In the genomic region with DNA sequence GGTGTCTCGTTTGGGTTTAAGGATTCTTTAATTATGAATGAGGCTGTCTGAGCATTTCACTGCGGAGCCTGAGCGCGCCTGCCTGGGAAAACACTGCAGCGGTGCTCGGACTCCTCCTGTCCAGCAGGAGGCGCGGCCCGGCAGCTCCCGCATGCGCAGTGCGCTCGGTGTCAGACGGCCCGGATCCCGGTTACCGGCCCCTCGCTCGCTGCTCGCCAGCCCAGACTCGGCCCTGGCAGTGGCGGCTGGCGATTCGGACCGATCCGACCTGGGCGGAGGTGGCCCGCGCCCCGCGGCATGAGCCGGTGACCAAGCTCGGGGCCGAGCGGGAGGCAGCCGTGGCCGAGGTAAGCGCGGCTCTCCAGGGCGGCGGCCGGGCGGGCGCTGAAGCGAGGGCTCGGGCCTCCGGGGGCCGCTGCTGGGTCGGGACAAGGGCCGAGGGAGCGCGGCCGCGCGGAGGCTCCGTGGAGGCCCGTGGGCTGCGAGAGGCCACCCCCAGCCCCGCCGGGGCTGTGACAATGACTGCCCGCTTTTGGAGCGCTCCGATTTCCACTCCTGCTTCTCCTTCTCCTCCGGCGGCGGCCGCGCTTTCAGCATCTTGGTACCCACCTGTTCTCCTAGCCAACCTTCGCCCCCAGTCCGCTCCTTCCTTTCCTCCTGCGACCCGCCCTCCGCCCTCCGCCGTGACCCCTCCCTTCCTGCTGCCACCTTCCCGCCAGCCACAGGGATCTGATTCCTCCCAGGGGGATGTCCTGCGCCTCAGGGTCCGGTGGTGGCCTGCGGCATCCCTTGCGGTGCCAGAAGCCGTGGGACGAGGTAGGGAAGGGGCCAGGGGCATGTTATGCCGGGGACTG, we compare ENCODE assay signal across 1 cellular context.
TF ChIP-seq lines count a peak whose summit lies in the region.

TSS of gene EXT2 (plus strand) at position 173 of the 854 bp plus-strand sequence. CDS start 12,035 bp downstream, outside the sequence.

TF ChIP-seq in HepG2, 621 proteins besides CTCF, POLR2A, EP300 and RAD21 (continued from another document and continues in another):
- TF ChIP-seq, protein P1, sequence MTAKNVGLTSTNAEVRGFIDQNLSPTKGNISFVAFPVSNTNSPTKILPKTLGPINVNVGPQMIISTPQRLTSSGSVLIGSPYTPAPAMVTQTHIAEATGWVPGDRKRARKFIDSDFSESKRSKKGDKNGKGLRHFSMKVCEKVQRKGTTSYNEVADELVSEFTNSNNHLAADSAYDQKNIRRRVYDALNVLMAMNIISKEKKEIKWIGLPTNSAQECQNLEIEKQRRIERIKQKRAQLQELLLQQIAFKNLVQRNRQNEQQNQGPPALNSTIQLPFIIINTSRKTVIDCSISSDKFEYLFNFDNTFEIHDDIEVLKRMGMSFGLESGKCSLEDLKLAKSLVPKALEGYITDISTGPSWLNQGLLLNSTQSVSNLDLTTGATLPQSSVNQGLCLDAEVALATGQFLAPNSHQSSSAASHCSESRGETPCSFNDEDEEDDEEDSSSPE (CRISPR knock-in tag; IDR thresholded peaks at IDR 0.05): no peak
- TF ChIP-seq GTF3A (CRISPR knock-in tag; conservative IDR thresholded peaks at IDR 0.05) (no peak), MED13 (CRISPR knock-in tag; IDR thresholded peaks at IDR 0.05) (no peak), CHCHD3 (CRISPR knock-in tag; IDR thresholded peaks at IDR 0.05) (peak; percentile 74; the same call in 1 of the 2 replicates), SRY (CRISPR knock-in tag; IDR thresholded peaks at IDR 0.05) (peak; percentile 75), HDAC2 (CRISPR knock-in tag; IDR thresholded peaks at IDR 0.05) (no peak), RNF2 (conservative IDR thresholded peaks at IDR 0.05; ENCODE audit: low read depth) (peak; percentile 62; the same call in 1 of the 2 replicates), ZNF564 (CRISPR knock-in tag; IDR thresholded peaks at IDR 0.05) (peak; percentile 38; the same call in 1 of the 2 replicates), ZNF143 (CRISPR knock-in tag; IDR thresholded peaks at IDR 0.05) (no peak), ZNF232 (CRISPR knock-in tag; IDR thresholded peaks at IDR 0.05; ENCODE audit: borderline replicate concordance) (no peak), KMT2A (CRISPR knock-in tag; IDR thresholded peaks at IDR 0.05) (peak; percentile 77), ATRX (CRISPR knock-in tag; IDR thresholded peaks at IDR 0.05; ENCODE audit: borderline replicate concordance) (no peak), NR2F6 (IDR thresholded peaks at IDR 0.05) (no peak), NR2F6 (CRISPR knock-in tag; IDR thresholded peaks at IDR 0.05) (no peak), ZNF691 (CRISPR knock-in tag; IDR thresholded peaks at IDR 0.05; ENCODE audit: borderline replicate concordance, low read depth) (peak; percentile 82; the same call in 1 of the 2 replicates), ZNF839 (CRISPR knock-in tag; IDR thresholded peaks at IDR 0.05; ENCODE audit: borderline replicate concordance) (no peak), KLF12 (CRISPR knock-in tag; IDR thresholded peaks at IDR 0.05; ENCODE audit: borderline replicate concordance) (no peak), ARHGAP35 (CRISPR knock-in tag; IDR thresholded peaks at IDR 0.05; ENCODE audit: borderline replicate concordance) (no peak; the same call in 1 of the 2 replicates), ATF7-NPFF (CRISPR knock-in tag; IDR thresholded peaks at IDR 0.05; ENCODE audit: low read depth) (no peak; the same call in 1 of the 2 replicates), NR2F1 (CRISPR knock-in tag; IDR thresholded peaks at IDR 0.05) (no peak), RBM22 (optimal IDR thresholded peaks at IDR 0.05; ENCODE audit: low read length) (no peak), ZNF615 (CRISPR knock-in tag; IDR thresholded peaks at IDR 0.05; ENCODE audit: borderline replicate concordance) (no peak), PRDM10 (CRISPR knock-in tag; IDR thresholded peaks at IDR 0.05; ENCODE audit: low read depth) (no peak), ZFP1 (CRISPR knock-in tag; IDR thresholded peaks at IDR 0.05) (no peak), CCAR2 (optimal IDR thresholded peaks at IDR 0.05; ENCODE audit: low read depth, low read length) (no peak), ZNF124 (CRISPR knock-in tag; IDR thresholded peaks at IDR 0.05) (no peak), POLR2AphosphoS5 (IDR thresholded peaks at IDR 0.05; ENCODE audit: low read depth, low read length) (peak; percentile 48), ZNF616 (CRISPR knock-in tag; IDR thresholded peaks at IDR 0.05; ENCODE audit: low read depth) (no peak), ZBTB7B (CRISPR knock-in tag; IDR thresholded peaks at IDR 0.05) (no peak), ZNF101 (CRISPR knock-in tag; IDR thresholded peaks at IDR 0.05; ENCODE audit: borderline replicate concordance, low read depth) (no peak), ZNF780A (CRISPR knock-in tag; IDR thresholded peaks at IDR 0.05) (no peak; the same call in 1 of the 2 replicates), ELK4 (CRISPR knock-in tag; IDR thresholded peaks at IDR 0.05; ENCODE audit: borderline replicate concordance) (no peak)
- TF ChIP-seq, protein P2, sequence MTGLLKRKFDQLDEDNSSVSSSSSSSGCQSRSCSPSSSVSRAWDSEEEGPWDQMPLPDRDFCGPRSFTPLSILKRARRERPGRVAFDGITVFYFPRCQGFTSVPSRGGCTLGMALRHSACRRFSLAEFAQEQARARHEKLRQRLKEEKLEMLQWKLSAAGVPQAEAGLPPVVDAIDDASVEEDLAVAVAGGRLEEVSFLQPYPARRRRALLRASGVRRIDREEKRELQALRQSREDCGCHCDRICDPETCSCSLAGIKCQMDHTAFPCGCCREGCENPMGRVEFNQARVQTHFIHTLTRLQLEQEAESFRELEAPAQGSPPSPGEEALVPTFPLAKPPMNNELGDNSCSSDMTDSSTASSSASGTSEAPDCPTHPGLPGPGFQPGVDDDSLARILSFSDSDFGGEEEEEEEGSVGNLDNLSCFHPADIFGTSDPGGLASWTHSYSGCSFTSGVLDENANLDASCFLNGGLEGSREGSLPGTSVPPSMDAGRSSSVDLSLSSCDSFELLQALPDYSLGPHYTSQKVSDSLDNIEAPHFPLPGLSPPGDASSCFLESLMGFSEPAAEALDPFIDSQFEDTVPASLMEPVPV (CRISPR knock-in tag; IDR thresholded peaks at IDR 0.05): no peak
- TF ChIP-seq, protein P3, sequence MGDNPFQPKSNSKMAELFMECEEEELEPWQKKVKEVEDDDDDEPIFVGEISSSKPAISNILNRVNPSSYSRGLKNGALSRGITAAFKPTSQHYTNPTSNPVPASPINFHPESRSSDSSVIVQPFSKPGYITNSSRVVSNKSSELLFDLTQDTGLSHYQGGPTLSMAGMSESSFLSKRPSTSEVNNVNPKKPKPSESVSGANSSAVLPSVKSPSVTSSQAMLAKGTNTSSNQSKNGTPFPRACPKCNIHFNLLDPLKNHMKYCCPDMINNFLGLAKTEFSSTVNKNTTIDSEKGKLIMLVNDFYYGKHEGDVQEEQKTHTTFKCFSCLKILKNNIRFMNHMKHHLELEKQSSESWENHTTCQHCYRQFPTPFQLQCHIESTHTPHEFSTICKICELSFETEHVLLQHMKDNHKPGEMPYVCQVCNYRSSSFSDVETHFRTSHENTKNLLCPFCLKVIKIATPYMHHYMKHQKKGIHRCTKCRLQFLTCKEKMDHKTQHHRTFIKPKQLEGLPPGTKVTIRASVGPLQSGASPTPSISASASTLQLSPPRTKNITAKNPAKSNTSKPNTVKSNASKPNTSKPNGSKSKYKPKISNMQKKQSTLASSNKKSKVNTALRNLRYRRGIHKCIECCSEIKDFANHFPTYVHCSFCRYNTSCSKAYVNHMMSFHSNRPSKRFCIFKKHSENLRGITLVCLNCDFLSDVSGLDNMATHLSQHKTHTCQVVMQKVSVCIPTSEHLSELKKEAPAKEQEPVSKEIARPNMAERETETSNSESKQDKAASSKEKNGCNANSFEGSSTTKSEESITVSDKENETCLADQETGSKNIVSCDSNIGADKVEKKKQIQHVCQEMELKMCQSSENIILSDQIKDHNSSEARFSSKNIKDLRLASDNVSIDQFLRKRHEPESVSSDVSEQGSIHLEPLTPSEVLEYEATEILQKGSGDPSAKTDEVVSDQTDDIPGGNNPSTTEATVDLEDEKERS (CRISPR knock-in tag; IDR thresholded peaks at IDR 0.05): no peak
- TF ChIP-seq, protein P4, sequence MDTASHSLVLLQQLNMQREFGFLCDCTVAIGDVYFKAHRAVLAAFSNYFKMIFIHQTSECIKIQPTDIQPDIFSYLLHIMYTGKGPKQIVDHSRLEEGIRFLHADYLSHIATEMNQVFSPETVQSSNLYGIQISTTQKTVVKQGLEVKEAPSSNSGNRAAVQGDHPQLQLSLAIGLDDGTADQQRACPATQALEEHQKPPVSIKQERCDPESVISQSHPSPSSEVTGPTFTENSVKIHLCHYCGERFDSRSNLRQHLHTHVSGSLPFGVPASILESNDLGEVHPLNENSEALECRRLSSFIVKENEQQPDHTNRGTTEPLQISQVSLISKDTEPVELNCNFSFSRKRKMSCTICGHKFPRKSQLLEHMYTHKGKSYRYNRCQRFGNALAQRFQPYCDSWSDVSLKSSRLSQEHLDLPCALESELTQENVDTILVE (CRISPR knock-in tag; IDR thresholded peaks at IDR 0.05): no peak
- TF ChIP-seq, protein P5, sequence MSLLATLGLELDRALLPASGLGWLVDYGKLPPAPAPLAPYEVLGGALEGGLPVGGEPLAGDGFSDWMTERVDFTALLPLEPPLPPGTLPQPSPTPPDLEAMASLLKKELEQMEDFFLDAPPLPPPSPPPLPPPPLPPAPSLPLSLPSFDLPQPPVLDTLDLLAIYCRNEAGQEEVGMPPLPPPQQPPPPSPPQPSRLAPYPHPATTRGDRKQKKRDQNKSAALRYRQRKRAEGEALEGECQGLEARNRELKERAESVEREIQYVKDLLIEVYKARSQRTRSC (CRISPR knock-in tag; IDR thresholded peaks at IDR 0.05; ENCODE audit: low read depth): no peak
